Comparison of ENCODE assay signal across 8 cellular contexts in the genomic region with DNA sequence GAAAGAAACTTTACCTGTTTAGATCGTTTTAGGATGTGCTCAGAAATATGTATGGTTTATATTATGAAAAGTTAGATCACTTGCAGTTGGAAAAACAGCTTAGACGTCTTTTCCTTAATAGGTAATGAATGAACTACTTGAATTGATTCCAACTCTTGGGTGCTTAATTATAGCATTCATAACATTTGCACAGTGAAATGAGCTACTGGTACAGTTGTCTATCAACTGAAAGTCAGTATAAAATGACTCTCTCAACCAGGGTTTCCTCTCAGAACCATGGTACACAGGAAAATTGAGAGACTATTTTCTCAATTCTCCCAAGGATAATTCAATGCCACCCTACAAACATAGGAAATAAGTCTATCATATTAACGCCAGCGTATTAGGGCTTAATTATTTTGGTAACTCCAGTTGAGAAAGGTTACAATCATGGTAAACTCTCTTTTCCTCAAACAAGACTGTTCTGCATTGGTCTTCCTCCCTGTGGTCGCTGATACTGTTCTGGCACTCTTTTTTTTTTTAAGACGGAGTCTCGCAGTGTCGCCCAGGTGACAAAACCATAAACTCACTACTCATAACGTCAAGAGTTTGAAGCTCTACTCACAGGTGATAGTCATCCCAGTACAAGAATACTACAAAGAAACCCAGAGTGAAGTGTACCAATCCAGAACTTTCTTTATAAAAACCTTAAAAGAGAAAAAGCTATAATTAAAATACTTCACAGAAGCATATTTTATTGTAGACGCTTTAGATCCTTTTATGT. TPM values are rescaled to one million over a fixed set of nuclear protein-coding genes. Genes with fewer than 3 reads are reported as not detected.
DNase-seq lines count a peak whose midpoint lies in the region; ATAC-seq and TF ChIP-seq lines count a peak whose summit lies in the region.

No MANE protein-coding gene starts in this region.

- intact Hi-C loops in activated CD4-positive, alpha-beta T cell treated with anti-CD3 and anti-CD28 coated beads for 36 hours (cut with DNase I, micrococcal nuclease): loop anchor here in 1 of 2 experiments (2.0 to 5.0 kb wide), 5 partner anchors 211 to 961 kb away; no protein-coding TSS in a partner anchor
- intact Hi-C loops in stomach (cut with DNase I; ENCODE audit: low total_unique reads): no loop called here

- peaks cover 11% of the 10 kb centered on the region for H3K27me3 Mint-ChIP-seq in activated CD4-positive, alpha-beta T cell treated with anti-CD3 and anti-CD28 coated beads for 36 hours

- peaks cover 2% of the 10 kb centered on the region for H3K9me3 Mint-ChIP-seq in activated CD4-positive, alpha-beta T cell treated with anti-CD3 and anti-CD28 coated beads for 36 hours (ENCODE audit: low read depth)

- H3K4me1 Mint-ChIP-seq in activated CD4-positive, alpha-beta T cell treated with anti-CD3 and anti-CD28 coated beads for 36 hours: peaks cover 32% of the 10 kb centered on the region

- H3K4me1 ChIP-seq in stomach: peaks cover 11 to 41% (median 32%) of the 10 kb centered on the region in 4 donors

- peak overlapping the region; percentile 28 for H3K27ac Mint-ChIP-seq in activated CD4-positive, alpha-beta T cell treated with anti-CD3 and anti-CD28 coated beads for 36 hours

- peak overlapping the region; percentile 87 for H3K4me3 Mint-ChIP-seq in activated CD4-positive, alpha-beta T cell treated with anti-CD3 and anti-CD28 coated beads for 36 hours

- no peaks in the 10 kb centered on the region for H3K27me3 ChIP-seq in stomach

- peaks cover 30% of the 10 kb centered on the region for H3K36me3 Mint-ChIP-seq in activated CD4-positive, alpha-beta T cell treated with anti-CD3 and anti-CD28 coated beads for 36 hours (ENCODE audit: low read depth)

- DNase-seq in activated CD4-positive, alpha-beta T cell treated with anti-CD3 and anti-CD28 coated beads for 36 hours: peak; percentile 36
- DNase-seq in activated CD4-positive, alpha-beta T cell treated with anti-CD3 and anti-CD28 coated beads, Interleukin-2, amount 50 U/mL, for 4 hours: no peak
- DNase-seq in H4 (ENCODE audit: low spot score) (peak; percentile 54), NAMALWA (ENCODE audit: low spot score) (peak; percentile 68), skeletal muscle cell (ENCODE audit: low read depth) (no peak), stomach (no peak), cerebellum (ENCODE audit: low spot score) (no peak)
- DNase-seq in central memory CD4-positive, alpha-beta T cell: peak; percentile 10

- peak overlapping the region; percentile 96 for H3K4me3 ChIP-seq in skeletal muscle cell (ENCODE audit: low read depth, low read length)
- no peak overlapping the region for H3K4me3 ChIP-seq in stomach

- CTCF ChIA-PET in activated CD4-positive, alpha-beta T cell treated with anti-CD3 and anti-CD28 coated beads for 36 hours (lab: Charles Lee): interaction anchor here (1.1 to 2.6 kb wide), 4 partner anchors 8 to 24 kb away, joined by 3 to 12 read pairs (median 4); a partner anchor contains a TSS

- no peaks in the 10 kb centered on the region for H3K9me3 ChIP-seq in stomach

- 34 to 48% (median 42%) methylated on average over 10 of the region's 10 CpGs for WGBS in stomach, 5 donors

- ATAC-seq in activated CD4-positive, alpha-beta T cell treated with anti-CD3 and anti-CD28 coated beads for 36 hours: peak; percentile 62

- peak overlapping the region in 1 of 5 donors; percentile 85 for H3K27ac ChIP-seq in stomach

- no peak for TF ChIP-seq CTCF in stomach (IDR thresholded peaks at IDR 0.05)

- TF ChIP-seq EP300 in stomach (IDR thresholded peaks at IDR 0.05): no peak

- POLR2A ChIA-PET in activated CD4-positive, alpha-beta T cell treated with anti-CD3 and anti-CD28 coated beads for 36 hours (lab: Charles Lee): interaction anchor here (0.6 to 0.7 kb wide), 3 partner anchors 24 to 1050 kb away, joined by 5 to 15 read pairs (median 8); a partner anchor contains a TSS

- H3K36me3 ChIP-seq in stomach: no peaks in the 10 kb centered on the region

- TF ChIP-seq POLR2A in stomach (IDR thresholded peaks at IDR 0.05): no peak

RNA-seq across cellular contexts. Expression of a gene that starts 2.0 kb away (rescaled TPM):
- total RNA-seq in activated CD4-positive, alpha-beta T cell treated with anti-CD3 and anti-CD28 coated beads for 36 hours: 10 to 100 TPM; 52.5 to 58.3 TPM
- 132 and 151 TPM in 2 replicates for total RNA-seq in H4 (2014; rRNA removed; shearing (Covaris generic))
- total RNA-seq in stomach (10 to 100 TPM; 11.9 to 25.2 (median 14.6) TPM), cerebellum (9.8 TPM)
- 1 to 10 TPM; 3.5 to 8.5 (median 5.4) TPM for polyA plus RNA-seq in stomach

Comparison
In these comparisons a context has a peak if more than half of its experiments do, and no peak if none do; other contexts are left out.
1. DNase-seq: peak in activated CD4-positive, alpha-beta T cell treated with anti-CD3 and anti-CD28 coated beads for 36 hours (single experiment), H4 (single experiment), NAMALWA (single experiment) and central memory CD4-positive, alpha-beta T cell (single experiment); none in activated CD4-positive, alpha-beta T cell treated with anti-CD3 and anti-CD28 coated beads, Interleukin-2, amount 50 U/mL, for 4 hours (0 of 2), skeletal muscle cell (single experiment), stomach (single experiment) and cerebellum (single experiment).